8 cellular contexts compared by ENCODE assay signal in genomic region chr2:113886479-113887383, GRCh38. TPM values are rescaled to one million over a fixed set of nuclear protein-coding genes. Genes with fewer than 3 reads are reported as not detected.
A peak's percentile ranks its signal among the peaks of the same experiment; 100 is the strongest.
DNase-seq lines count a peak whose midpoint lies in the region; ATAC-seq and TF ChIP-seq lines count a peak whose summit lies in the region.

No MANE protein-coding gene starts in this region.

- DNase-seq in RPMI8226 (peak; percentile 38), dermis blood vessel endothelial cell (peak; percentile 56), osteocyte (ENCODE audit: extremely low spot score, unreplicated experiment) (no peak), NCI-H1092 (lab: John Stamatoyannopoulos, UW) (no peak), occipital lobe (lab: John Stamatoyannopoulos, UW) (no peak)

- TF ChIP-seq CTCF in osteocyte (IDR thresholded peaks at IDR 0.05): no peak

- H3K9ac ChIP-seq in BLaER1: no peak overlapping the region

- H3K27ac ChIP-seq in BLaER1: no peak overlapping the region

- H3K27ac Mint-ChIP-seq in osteocyte (ENCODE audit: unreplicated experiment): peak overlapping the region; percentile 80

- peaks cover 33% of the 10 kb centered on the region for H3K4me1 Mint-ChIP-seq in osteocyte (ENCODE audit: unreplicated experiment)

- no peak overlapping the region for H3K4me3 ChIP-seq in BLaER1

- no peaks in the 10 kb centered on the region for H3K27me3 ChIP-seq in BLaER1

- H3K36me3 ChIP-seq in BLaER1: peaks cover 31% of the 10 kb centered on the region

- peaks cover 10% of the 10 kb centered on the region for H4K20me1 ChIP-seq in BLaER1

- ATAC-seq in GM18909 (IDR thresholded peaks at IDR 0.05; ENCODE audit: poor library complexity, unreplicated experiment): peak; percentile 78
- ATAC-seq in HG03066 (IDR thresholded peaks at IDR 0.05; ENCODE audit: low read depth, unreplicated experiment): peak; percentile 71

- H3K4me2 ChIP-seq in BLaER1: peak overlapping the region; percentile 84

- no peaks in the 10 kb centered on the region for H3K9me3 ChIP-seq in BLaER1

- peak overlapping the region; percentile 19 for H3K4me3 Mint-ChIP-seq in osteocyte (ENCODE audit: unreplicated experiment)

- H3K4me1 ChIP-seq in BLaER1: peaks cover 33% of the 10 kb centered on the region

- no peaks in the 10 kb centered on the region for H3K27me3 Mint-ChIP-seq in osteocyte (ENCODE audit: unreplicated experiment)

- H3K36me3 Mint-ChIP-seq in osteocyte (ENCODE audit: unreplicated experiment): peaks cover 3% of the 10 kb centered on the region

- H3K9me3 Mint-ChIP-seq in osteocyte (ENCODE audit: unreplicated experiment): no peaks in the 10 kb centered on the region

RNA-seq across cellular contexts. Expression of gene ACTR3, which starts 3.2 kb away (rescaled TPM):
- total RNA-seq in dermis blood vessel endothelial cell: 248 and 408 TPM in 2 replicates
- 255 and 265 TPM in 2 replicates for total RNA-seq in osteocyte
- total RNA-seq in occipital lobe: 155 TPM

Comparison
In these comparisons a context has a peak if more than half of its experiments do, and no peak if none do; other contexts are left out.
1. DNase-seq: peak in RPMI8226 (single experiment) and dermis blood vessel endothelial cell (single experiment); none in osteocyte (single experiment), NCI-H1092 (single experiment) and occipital lobe (single experiment).